17 cellular contexts compared by ENCODE assay signal in genomic region chr15:101001796-101002195, GRCh38.
"Had no signal": no experiment of that assay in that cellular context is flagged by ENCODE, and none has a peak within 500 bp of the region (broad histone marks: within the 10 kb centered on the region; RNA-seq: fewer than 3 reads in every experiment).

No MANE protein-coding gene starts in this region.

- ATAC-seq: activated CD4-positive, CD25-positive, alpha-beta regulatory T cell treated with anti-CD3 and anti-CD28 coated beads, Interleukin-2, amount 50 U/mL, for 24 hours; PC-3; Right ventricle myocardium inferior had no signal

- H3K36me3 ChIP-seq: adrenal gland had no signal

- H3K9me3 ChIP-seq: adrenal gland had no signal

- H3K27me3 ChIP-seq: adrenal gland, MG63 had no signal

- H3K4me3 Mint-ChIP-seq: activated naive CD8-positive, alpha-beta T cell treated with anti-CD3 and anti-CD28 coated beads, Interleukin-2, amount 10 ng/mL, durations not matched to agents 7 days and 5 days had no signal

- H3K4me1 Mint-ChIP-seq: activated naive CD8-positive, alpha-beta T cell treated with anti-CD3 and anti-CD28 coated beads, Interleukin-2, amount 10 ng/mL, durations not matched to agents 7 days and 5 days had no signal

- DNase-seq: activated CD4-positive, alpha-beta T cell treated with anti-CD3 and anti-CD28 coated beads for 4 hours; activated naive CD4-positive, alpha-beta T cell treated with anti-CD3 and anti-CD28 coated beads, Interleukin-2, amount 50 U/mL, for 16 hours; activated naive CD8-positive, alpha-beta T cell treated with anti-CD3 and anti-CD28 coated beads, Interleukin-2, amount 10 ng/mL, durations not matched to agents 7 days and 5 days; activated T-cell treated with anti-CD3 and anti-CD28 coated beads, Interleukin-2, amount 50 U/mL, for 1 hour; anterior cingulate cortex; cerebellar nuclear complex; MG63; NCI-H1105; NCI-H1436; NCI-H1694 treated with DMSO at 0.1 percent for 48 hours; PC-3; T-helper 1 cell had no signal

- H3K27ac ChIP-seq: adrenal gland, KMS-11, SK-N-MC had no signal

- H3K27ac Mint-ChIP-seq: activated naive CD8-positive, alpha-beta T cell treated with anti-CD3 and anti-CD28 coated beads, Interleukin-2, amount 10 ng/mL, durations not matched to agents 7 days and 5 days had no signal

- H3K4me3 ChIP-seq: adrenal gland, MG63, SK-N-MC had no signal

- H3K4me2 ChIP-seq: KMS-11 had no signal

- H3K36me3 Mint-ChIP-seq: activated naive CD8-positive, alpha-beta T cell treated with anti-CD3 and anti-CD28 coated beads, Interleukin-2, amount 10 ng/mL, durations not matched to agents 7 days and 5 days had no signal

- H3K4me1 ChIP-seq: adrenal gland had no signal

- H3K9me3 Mint-ChIP-seq: activated naive CD8-positive, alpha-beta T cell treated with anti-CD3 and anti-CD28 coated beads, Interleukin-2, amount 10 ng/mL, durations not matched to agents 7 days and 5 days had no signal

- H3K9ac ChIP-seq: KMS-11 had no signal
